ENCODE assay signal across 8 cellular contexts in genomic region chr20:53594068-53595017, GRCh38. TPM values are rescaled to one million over a fixed set of nuclear protein-coding genes. Genes with fewer than 3 reads are reported as not detected.
A peak's percentile ranks its signal among the peaks of the same experiment; 100 is the strongest.
DNase-seq lines count a peak whose midpoint lies in the region; ATAC-seq and TF ChIP-seq lines count a peak whose summit lies in the region.

No MANE protein-coding gene starts in this region.

- H3K36me3 ChIP-seq in liver (ENCODE audit: control insufficient read depth in 4 of 4, insufficient read depth in 3 of 4, low read depth in 1 of 4, low read length in 3 of 4): no peaks in the 10 kb centered on the region

- no peaks in the 10 kb centered on the region for H3K27me3 ChIP-seq in liver (ENCODE audit: control insufficient read depth in 4 of 4, insufficient read depth in 4 of 4, low read length in 3 of 4)

- 1% methylated on average over 110 of the region's 110 CpGs for WGBS in liver

- H3K9ac ChIP-seq in liver (ENCODE audit: low read depth in 1 of 2, low read length in 2 of 2): peak overlapping the region; percentile 83 to 97

- peak in 1 of 2 donors; percentile 21 for TF ChIP-seq RAD21 in liver (IDR thresholded peaks at IDR 0.05)

- peak overlapping the region; percentile 90 to 100 for H3K27ac ChIP-seq in coronary artery
- peak overlapping the region; percentile 94 to 99 for H3K27ac ChIP-seq in liver (ENCODE audit: low read depth in 1 of 2, low read length in 2 of 2)

- DNase-seq in AML-193 (lab: John Stamatoyannopoulos, UW) (peak; percentile 61 to 78), NCI-H510A (lab: John Stamatoyannopoulos, UW) (peak; percentile 81), coronary artery (ENCODE audit: low spot score) (peak; percentile 96)
- peak; percentile 97 for DNase-seq in activated CD4-positive, alpha-beta T cell treated with anti-CD3 and anti-CD28 coated beads for 48 hours
- peak; percentile 98 for DNase-seq in stimulated activated CD4-positive, alpha-beta T cell treated with anti-CD3 and anti-CD28 coated beads, Interleukin-4, amount 100 ng/mL, for 1 hour

- peaks cover 8 to 15% (median 9%) of the 10 kb centered on the region in 4 donors for H3K4me1 ChIP-seq in liver (ENCODE audit: control insufficient read depth in 4 of 4, insufficient read depth in 4 of 4, low read length in 3 of 4)

- ATAC-seq in HG03432 (IDR thresholded peaks at IDR 0.05; ENCODE audit: unreplicated experiment): peak; percentile 74

- no peaks in the 10 kb centered on the region for H3K9me3 ChIP-seq in liver (ENCODE audit: control insufficient read depth in 4 of 4, low read length in 3 of 4)

- H3K4me3 ChIP-seq in coronary artery (peak overlapping the region; percentile 96), liver (ENCODE audit: low read depth in 1 of 3, low read length in 3 of 3) (peak overlapping the region; percentile 35 to 69 (median 62))

- TF ChIP-seq CTCF in coronary artery (IDR thresholded peaks at IDR 0.05) (no peak), liver (IDR thresholded peaks at IDR 0.05; ENCODE audit: low read depth, low read length, missing input control) (no peak)

- TF ChIP-seq POLR2A in GM19099 (IDR thresholded peaks at IDR 0.05; ENCODE audit: extremely low read depth, insufficient read length, low read depth): peak; percentile 24

TF ChIP-seq in liver, 16 proteins besides CTCF, POLR2A, EP300 and RAD21:
- TF ChIP-seq TAF1 (conservative IDR thresholded peaks at IDR 0.05) (peak; percentile 51), JUND (IDR thresholded peaks at IDR 0.05) (no peak), RXRA (IDR thresholded peaks at IDR 0.05) (peak in 1 of 2 donors; percentile 26), NR2F2 (IDR thresholded peaks at IDR 0.05) (no peak), SP1 (IDR thresholded peaks at IDR 0.05) (peak; percentile 19), EGR1 (IDR thresholded peaks at IDR 0.05; ENCODE audit: low read depth in 2 of 2) (peak in 1 of 2 donors; percentile 33), REST (IDR thresholded peaks at IDR 0.05) (peak; percentile 34), HNF4A (conservative IDR thresholded peaks at IDR 0.05) (no peak)
- TF ChIP-seq, protein P1, sequence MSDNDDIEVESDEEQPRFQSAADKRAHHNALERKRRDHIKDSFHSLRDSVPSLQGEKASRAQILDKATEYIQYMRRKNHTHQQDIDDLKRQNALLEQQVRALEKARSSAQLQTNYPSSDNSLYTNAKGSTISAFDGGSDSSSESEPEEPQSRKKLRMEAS (IDR thresholded peaks at IDR 0.05): no peak

RNA-seq across cellular contexts. Expression of gene ZNF217, which starts 0.7 kb away (rescaled TPM):
- total RNA-seq in liver: 10 to 100 TPM; 14.9 to 16.3 TPM
- polyA plus RNA-seq in liver: 1 to 10 TPM; 4.2 to 7.6 TPM

Comparison
In these comparisons a context has a peak if more than half of its experiments do, and no peak if none do; other contexts are left out.
1. Peak in every context shown above with its lines: DNase-seq, ATAC-seq, H3K4me3 ChIP-seq and H3K27ac ChIP-seq.